Comparison of ENCODE assay signal across 14 cellular contexts in the genomic region with DNA sequence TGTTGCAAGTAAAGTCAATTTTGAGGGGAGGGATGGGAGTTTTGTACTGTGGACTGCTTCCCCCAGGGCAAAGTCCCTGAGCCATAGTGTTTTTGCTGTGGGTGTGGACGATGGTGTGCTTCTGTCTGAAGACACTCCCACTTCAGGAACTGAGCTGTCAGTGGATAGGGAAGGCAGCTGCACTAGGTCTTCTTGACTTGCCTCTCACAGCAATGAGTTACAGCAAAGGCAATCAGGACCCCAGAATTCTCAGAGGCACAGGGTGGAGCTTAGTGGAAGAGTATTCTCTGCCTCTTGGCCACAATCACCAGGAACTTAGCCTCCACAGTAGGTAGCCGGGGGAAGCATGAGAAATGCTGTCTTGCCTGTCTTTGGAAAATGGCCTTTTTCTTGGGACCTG.
"Had no signal": no experiment of that assay in that cellular context is flagged by ENCODE, and none has a peak within 500 bp of the region (broad histone marks: within the 10 kb centered on the region; RNA-seq: fewer than 3 reads in every experiment).

No MANE protein-coding gene starts in this region.

- H3K36me3 Mint-ChIP-seq: activated naive CD4-positive, alpha-beta T cell treated with anti-CD3 and anti-CD28 coated beads, Interleukin-2, amount 10 ng/mL, durations not matched to agents 7 days and 5 days; memory B cell; stimulated activated memory B cell treated with anti-CD40 and anti-IgM and Interleukin-4, amounts not matched to agents 10 μg/mL and 1 μg/mL and 100 μg/mL, for 72 hours had no signal

- H3K27ac ChIP-seq: epithelial cell of prostate, heart right ventricle, left ventricle myocardium inferior, thyroid gland had no signal

- H3K27me3 ChIP-seq: heart right ventricle, thyroid gland had no signal

- H3K4me3 Mint-ChIP-seq: activated naive CD4-positive, alpha-beta T cell treated with anti-CD3 and anti-CD28 coated beads, Interleukin-2, amount 10 ng/mL, durations not matched to agents 7 days and 5 days; dendritic cell treated with granulocyte-macrophage colony-stimulating factor and Interleukin-4, amounts not matched to agents 40 ng/mL and 50 ng/mL, for 4 days; effector memory CD8-positive, alpha-beta T cell; memory B cell; natural killer cell treated with Interleukin-12 subunit alpha and Interleukin-12 subunit beta and Interleukin-15 and Interleukin-18, amount 100 ng/mL, for 72 hours; stimulated activated memory B cell treated with anti-CD40 and anti-IgM and Interleukin-4, amounts not matched to agents 10 μg/mL and 1 μg/mL and 100 μg/mL, for 72 hours had no signal

- H3K27me3 Mint-ChIP-seq: activated naive CD4-positive, alpha-beta T cell treated with anti-CD3 and anti-CD28 coated beads, Interleukin-2, amount 10 ng/mL, durations not matched to agents 7 days and 5 days; dendritic cell treated with granulocyte-macrophage colony-stimulating factor and Interleukin-4, amounts not matched to agents 40 ng/mL and 50 ng/mL, for 4 days; effector memory CD8-positive, alpha-beta T cell; memory B cell; natural killer cell treated with Interleukin-12 subunit alpha and Interleukin-12 subunit beta and Interleukin-15 and Interleukin-18, amount 100 ng/mL, for 72 hours; stimulated activated memory B cell treated with anti-CD40 and anti-IgM and Interleukin-4, amounts not matched to agents 10 μg/mL and 1 μg/mL and 100 μg/mL, for 72 hours had no signal

- H3K36me3 ChIP-seq: heart right ventricle, left ventricle myocardium inferior, thyroid gland had no signal

- H3K27ac Mint-ChIP-seq: activated naive CD4-positive, alpha-beta T cell treated with anti-CD3 and anti-CD28 coated beads, Interleukin-2, amount 10 ng/mL, durations not matched to agents 7 days and 5 days; dendritic cell treated with granulocyte-macrophage colony-stimulating factor and Interleukin-4, amounts not matched to agents 40 ng/mL and 50 ng/mL, for 4 days; effector memory CD8-positive, alpha-beta T cell; memory B cell; natural killer cell treated with Interleukin-12 subunit alpha and Interleukin-12 subunit beta and Interleukin-15 and Interleukin-18, amount 100 ng/mL, for 72 hours; stimulated activated memory B cell treated with anti-CD40 and anti-IgM and Interleukin-4, amounts not matched to agents 10 μg/mL and 1 μg/mL and 100 μg/mL, for 72 hours had no signal

- H3K9me3 ChIP-seq: left ventricle myocardium inferior, thyroid gland had no signal

- H3K9me3 Mint-ChIP-seq: dendritic cell treated with granulocyte-macrophage colony-stimulating factor and Interleukin-4, amounts not matched to agents 40 ng/mL and 50 ng/mL, for 4 days; effector memory CD8-positive, alpha-beta T cell had no signal

- H3K4me3 ChIP-seq: heart right ventricle, left ventricle myocardium inferior, thyroid gland had no signal

- H3K4me1 ChIP-seq: heart right ventricle, left ventricle myocardium inferior, thyroid gland had no signal

- H3K4me1 Mint-ChIP-seq: activated naive CD4-positive, alpha-beta T cell treated with anti-CD3 and anti-CD28 coated beads, Interleukin-2, amount 10 ng/mL, durations not matched to agents 7 days and 5 days; memory B cell; stimulated activated memory B cell treated with anti-CD40 and anti-IgM and Interleukin-4, amounts not matched to agents 10 μg/mL and 1 μg/mL and 100 μg/mL, for 72 hours had no signal

- DNase-seq: activated CD4-positive, alpha-beta T cell treated with anti-CD3 and anti-CD28 coated beads, Interleukin-2, amount 50 U/mL, for 4 hours; activated CD4-positive, CD25-positive, alpha-beta regulatory T cell treated with anti-CD3 and anti-CD28 coated beads, Interleukin-2, amount 50 U/mL, for 72 hours; activated naive CD4-positive, alpha-beta T cell treated with anti-CD3 and anti-CD28 coated beads, Interleukin-2, amount 10 ng/mL, durations not matched to agents 7 days and 5 days; effector memory CD8-positive, alpha-beta T cell; foreskin melanocyte; heart right ventricle; left ventricle myocardium inferior; stimulated activated CD4-positive, alpha-beta T cell treated with anti-CD3 and anti-CD28 coated beads, Interleukin-2, amount 100 ng/mL, for 48 hours; thyroid gland had no signal
